ENCODE assay signal across 16 cellular contexts in the genomic region with DNA sequence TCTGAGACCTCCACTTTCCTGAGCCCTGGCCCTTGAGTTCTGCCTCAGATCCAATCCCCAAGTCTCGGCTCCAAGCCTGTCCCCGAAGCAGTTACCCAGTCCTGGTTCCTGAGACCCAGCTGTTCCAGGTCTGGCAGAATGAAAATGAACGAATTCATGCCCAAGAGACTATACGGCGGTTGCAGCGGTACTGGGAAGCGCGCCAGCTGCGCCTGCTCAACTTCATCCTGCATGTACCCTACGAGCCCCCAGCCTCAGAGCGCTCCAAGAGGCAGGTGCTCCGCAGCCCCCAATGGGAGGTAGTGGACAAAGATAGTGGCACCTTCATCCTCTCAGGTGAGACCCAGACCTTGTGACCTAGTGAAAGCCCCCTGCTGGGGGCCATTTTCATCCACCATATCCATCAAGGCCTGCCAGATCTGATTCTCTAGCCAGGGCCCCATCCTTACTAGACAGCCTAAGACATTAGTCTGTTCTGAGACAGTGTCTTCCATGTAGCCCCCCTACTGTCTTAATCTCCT. TPM values are rescaled to one million over a fixed set of nuclear protein-coding genes. Genes with fewer than 3 reads are reported as not detected.
DNase-seq lines count a peak whose midpoint lies in the region; ATAC-seq and TF ChIP-seq lines count a peak whose summit lies in the region.
"Had no signal": no experiment of that assay in that cellular context is flagged by ENCODE, and none has a peak within 500 bp of the region (broad histone marks: within the 10 kb centered on the region; RNA-seq: fewer than 3 reads in every experiment).

No MANE protein-coding gene starts in this region.

- H3K4me1 ChIP-seq in BE2C (no peaks in the 10 kb centered on the region), Panc1 (ENCODE audit: control insufficient read depth, insufficient read depth, low read length) (no peaks in the 10 kb centered on the region), esophagus muscularis mucosa (no peaks in the 10 kb centered on the region), spleen (peaks cover 0 to 8% (median 0%) of the 10 kb centered on the region in 6 donors)
- H3K4me1 ChIP-seq: BLaER1 treated with 17β-estradiol and CSF1 and Interleukin-3, amounts not matched to agents 10 nM and 100 nM had no signal

- peak; percentile 15 for DNase-seq in BE2C
- DNase-seq in Panc1 (ENCODE audit: low read depth, low spot score), result no peak
- peak; percentile 53 for DNase-seq in esophagus muscularis mucosa (ENCODE audit: extremely low spot score)
- peak; percentile 41 for DNase-seq in spleen
- DNase-seq in NCI-H1930 (lab: John Stamatoyannopoulos, UW), result no peak
- DNase-seq in GM13976 (ENCODE audit: low spot score), result no peak
- DNase-seq: CD4-positive, alpha-beta T cell; CD8-positive, alpha-beta memory T cell; DMS 273 treated with DMSO at 0.1 percent for 48 hours; DMS79; EL; GDM1; GOT3; HCEC 1CT had no signal

- 96% methylated on average over 10 of the region's 12 CpGs for WGBS in esophagus muscularis mucosa
- 92 to 95% (median 95%) methylated on average over 10 to 12 of the region's 12 CpGs for WGBS in spleen, 5 donors

- no peaks in the 10 kb centered on the region for H3K27me3 ChIP-seq in BE2C
- H3K27me3 ChIP-seq in Panc1 (ENCODE audit: control insufficient read depth, insufficient read depth, low read length), result no peaks in the 10 kb centered on the region
- H3K27me3 ChIP-seq in esophagus muscularis mucosa, result no peaks in the 10 kb centered on the region
- H3K27me3 ChIP-seq in spleen (replicated peaks in 1 of 7), result no peaks in the 10 kb centered on the region
- H3K27me3 ChIP-seq: BLaER1 treated with 17β-estradiol and CSF1 and Interleukin-3, amounts not matched to agents 10 nM and 100 nM had no signal

- H3K36me3 ChIP-seq in BE2C, result no peaks in the 10 kb centered on the region
- no peaks in the 10 kb centered on the region for H3K36me3 ChIP-seq in Panc1 (ENCODE audit: control insufficient read depth, insufficient read depth, low read length)
- peaks cover 0 to 15% (median 10%) of the 10 kb centered on the region in 4 donors for H3K36me3 ChIP-seq in esophagus muscularis mucosa
- peaks cover 0 to 9% (median 3%) of the 10 kb centered on the region in 6 donors for H3K36me3 ChIP-seq in spleen

- in situ Hi-C loops in Panc1 (cut with HindIII; ENCODE audit: low pct_unique_long_range_greater_than_20kb, low sequenced_read_pairs) (no loop called here), GM13976 (cut with MboI; ENCODE audit: low sequenced_read_pairs, unreplicated experiment) (loop anchor here (10.0 kb wide), 1 partner anchor 145 kb away; the partner anchor contains the start of gene MRPL17)

- TF ChIP-seq POLR2A in esophagus muscularis mucosa (IDR thresholded peaks at IDR 0.05; ENCODE audit: low read depth), result no peak
- no peak for TF ChIP-seq POLR2A in spleen (IDR thresholded peaks at IDR 0.05)

- intact Hi-C loops in Panc1 (cut with micrococcal nuclease; ENCODE audit: unreplicated experiment) (no loop called here), esophagus muscularis mucosa (cut with DNase I) (loop anchor here (5.0 kb wide), 1 partner anchor 37 kb away; no protein-coding TSS in a partner anchor), spleen (cut with DNase I; ENCODE audit: low total_unique reads) (loop anchor here (10.0 kb wide), 1 partner anchor 55 kb away; no protein-coding TSS in a partner anchor)

- no peak overlapping the region for H3K4me3 ChIP-seq in BE2C (ENCODE audit: low read depth, low read length)
- H3K4me3 ChIP-seq in Panc1 (ENCODE audit: low read depth in 2 of 2, low read length in 2 of 2), result no peak overlapping the region
- H3K4me3 ChIP-seq in esophagus muscularis mucosa, result no peak overlapping the region
- no peak overlapping the region for H3K4me3 ChIP-seq in spleen
- H3K4me3 ChIP-seq: BLaER1 treated with 17β-estradiol and CSF1 and Interleukin-3, amounts not matched to agents 10 nM and 100 nM; GM12878 had no signal

- no peaks in the 10 kb centered on the region for H3K9me3 ChIP-seq in BE2C
- H3K9me3 ChIP-seq in Panc1 (ENCODE audit: control insufficient read depth, insufficient read depth, low read depth, low read length), result no peaks in the 10 kb centered on the region
- H3K9me3 ChIP-seq in esophagus muscularis mucosa, result no peaks in the 10 kb centered on the region
- no peaks in the 10 kb centered on the region for H3K9me3 ChIP-seq in spleen
- H3K9me3 ChIP-seq: BLaER1 treated with 17β-estradiol and CSF1 and Interleukin-3, amounts not matched to agents 10 nM and 100 nM had no signal

- peak; percentile 9; the same call in 1 of the 2 replicates for ATAC-seq in Panc1
- ATAC-seq: GM12878 had no signal

- TF ChIP-seq CTCF in BE2C (IDR thresholded peaks at IDR 0.05; ENCODE audit: low read depth, low read length) (no peak), Panc1 (IDR thresholded peaks at IDR 0.05) (no peak), esophagus muscularis mucosa (IDR thresholded peaks at IDR 0.05) (no peak), spleen (IDR thresholded peaks at IDR 0.05 in 8 of 11, conservative IDR thresholded peaks at IDR 0.05 in 3 of 11) (no peak), GM13976 (IDR thresholded peaks at IDR 0.05; ENCODE audit: borderline replicate concordance, control extremely low read depth, extremely low read depth, insufficient read depth, missing control alignments) (no peak)

- CTCF ChIA-PET in Panc1 (lab: Charles Lee), result interaction anchor here (1.2 kb wide), 1 partner anchor 8 kb away, joined by 5 read pairs; no protein-coding TSS in a partner anchor

- TF ChIP-seq EP300 in esophagus muscularis mucosa (IDR thresholded peaks at IDR 0.05), result no peak

- POLR2A ChIA-PET in Panc1 (lab: Charles Lee), result no interaction called here

- H3K27ac ChIP-seq in Panc1 (ENCODE audit: low read length) (no peak overlapping the region), esophagus muscularis mucosa (replicated peaks in 1 of 4) (no peak overlapping the region), spleen (no peak overlapping the region)
- H3K27ac ChIP-seq: BLaER1 treated with 17β-estradiol and CSF1 and Interleukin-3, amounts not matched to agents 10 nM and 100 nM had no signal

- BruUV-seq in Panc1 (replicated peaks; lab: Mats Ljungman, UMichigan), result no TSS peak

RNA-seq across cellular contexts. Expression of gene DNHD1, which starts 42.7 kb away (rescaled TPM):
- polyA plus RNA-seq in BE2C (2012; ENCODE audit: insufficient read depth, insufficient read length, low read depth), result 7.2 TPM
- total RNA-seq in Panc1 (2021; ENCODE audit: unreplicated experiment), result 10.6 TPM
- 6.0 TPM for polyA plus RNA-seq in Panc1 (2012; ENCODE audit: insufficient read length)
- 10 to 100 TPM in 1 of 4 donors, 1 to 10 TPM in 3; 6.1 to 14.5 (median 7.0) TPM for total RNA-seq in esophagus muscularis mucosa
- 10 to 100 TPM; 19.0 to 40.7 (median 27.6) TPM for total RNA-seq in spleen
- polyA plus RNA-seq in spleen, result 10 to 100 TPM in 2 of 3 donors, 1 to 10 TPM in 1; 6.0 to 17.0 (median 15.1) TPM

RNA-seq across cellular contexts. Expression of gene TIMM10B, which starts 58.5 kb away (rescaled TPM):
- polyA plus RNA-seq in BE2C (2012; ENCODE audit: insufficient read depth, insufficient read length, low read depth), result 57.0 TPM
- total RNA-seq in Panc1 (2021; ENCODE audit: unreplicated experiment) (63.8 TPM), esophagus muscularis mucosa (10 to 100 TPM; 41.1 to 45.1 (median 42.7) TPM), spleen (10 to 100 TPM; 32.7 to 71.3 (median 46.9) TPM)
- 48.5 TPM for polyA plus RNA-seq in Panc1 (2012; ENCODE audit: insufficient read length)
- polyA plus RNA-seq in spleen, result 10 to 100 TPM; 10.7 to 33.8 (median 19.8) TPM

RNA-seq across cellular contexts. Expression of gene ARFIP2, which starts 58.7 kb away (rescaled TPM):
- polyA plus RNA-seq in BE2C (2012; ENCODE audit: insufficient read depth, insufficient read length, low read depth), result 40.8 TPM
- total RNA-seq in Panc1 (2021; ENCODE audit: unreplicated experiment), result 116 TPM
- polyA plus RNA-seq in Panc1 (2012; ENCODE audit: insufficient read length), result 135 TPM
- 10 to 100 TPM; 43.9 to 51.2 (median 48.6) TPM for total RNA-seq in esophagus muscularis mucosa
- total RNA-seq in spleen, result 10 to 100 TPM; 29.8 to 72.7 (median 37.1) TPM
- 10 to 100 TPM; 23.4 to 36.5 (median 35.8) TPM for polyA plus RNA-seq in spleen

Comparison
In these comparisons a context has a peak if more than half of its experiments do, and no peak if none do; other contexts are left out.
1. DNase-seq: peak in BE2C (single experiment), esophagus muscularis mucosa (single experiment) and spleen (single experiment); none in Panc1 (single experiment), NCI-H1930 (0 of 2) and GM13976 (single experiment).